In the genomic region with DNA sequence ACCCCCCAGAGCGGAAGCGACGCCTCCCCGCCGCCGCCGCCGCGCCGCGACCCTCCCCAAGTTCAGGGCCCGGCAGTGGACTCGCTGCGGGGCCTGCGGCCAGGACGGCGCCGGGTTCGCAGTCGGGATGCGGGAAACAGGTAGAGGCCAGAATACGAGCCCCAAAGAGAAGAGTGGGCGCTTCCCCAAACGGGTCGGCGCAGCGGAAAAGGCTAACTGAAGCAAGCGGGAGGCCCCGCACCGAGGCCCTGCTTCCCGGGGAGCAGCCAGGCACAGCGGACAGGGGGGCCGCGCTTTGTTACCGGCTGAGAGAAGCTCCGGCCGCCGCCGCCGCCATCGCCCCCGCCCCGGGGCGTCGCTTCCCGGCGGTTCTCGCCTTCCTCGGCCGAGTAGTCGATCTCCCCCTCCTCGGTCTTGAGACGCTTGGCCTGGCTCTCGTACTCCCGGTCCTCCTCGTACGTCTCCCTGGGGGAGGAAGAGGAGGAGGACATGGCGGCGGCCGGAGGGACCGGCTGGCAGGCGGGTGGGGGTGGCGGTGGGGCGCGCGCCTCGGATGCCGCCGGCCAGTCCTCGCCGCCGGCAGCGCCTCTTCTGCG, we compare ENCODE assay signal across 8 cellular contexts. TPM values are rescaled to one million over a fixed set of nuclear protein-coding genes. Genes with fewer than 3 reads are reported as not detected.
A peak's percentile ranks its signal among the peaks of the same experiment; 100 is the strongest.
DNase-seq lines count a peak whose midpoint lies in the region; ATAC-seq and TF ChIP-seq lines count a peak whose summit lies in the region.

No MANE protein-coding gene starts in this region.

- intact Hi-C loops in A673 (cut with micrococcal nuclease; ENCODE audit: unreplicated experiment) = loop anchor here (5.0 kb wide), 2 partner anchors 60 to 135 kb away; no protein-coding TSS in a partner anchor

- H3K27ac ChIP-seq in A673 (ENCODE audit: low read depth, low read length, poor library complexity, severe bottlenecking) (peak overlapping the region; percentile 96), mesendoderm (ENCODE audit: low read depth, low read length) (peak overlapping the region; percentile 98)

- H3K4me3 ChIP-seq in A673 (ENCODE audit: low read depth, low read length, poor library complexity, severe bottlenecking) (peak overlapping the region; percentile 93), mesendoderm (ENCODE audit: low read length) (peak overlapping the region; percentile 93)

- no peak overlapping the region for H2AK5ac ChIP-seq in mesendoderm (ENCODE audit: low read length)

- H3K4me1 ChIP-seq in A673 (ENCODE audit: insufficient read depth, low read length, poor library complexity, severe bottlenecking) (peaks cover 29% of the 10 kb centered on the region), mesendoderm (ENCODE audit: control insufficient read depth, low read depth, low read length) (no peaks in the 10 kb centered on the region)

- H3K4me2 ChIP-seq in mesendoderm (ENCODE audit: low read length) = no peak overlapping the region

- peak overlapping the region; percentile 99 for H3K56ac ChIP-seq in mesendoderm (ENCODE audit: low read length)

- peak overlapping the region; percentile 94 for H2BK5ac ChIP-seq in mesendoderm (ENCODE audit: low read length)

- H3K4ac ChIP-seq in mesendoderm (ENCODE audit: low read depth, low read length) = peak overlapping the region; percentile 95

- no TSS peak for BruUV-seq in A673 (replicated peaks; lab: Mats Ljungman, UMichigan)

- H3K27me3 ChIP-seq in A673 (replicated peaks; ENCODE audit: insufficient read depth, low read depth, low read length, poor library complexity) (no peaks in the 10 kb centered on the region), mesendoderm (ENCODE audit: insufficient read depth, low read length, poor library complexity) (no peaks in the 10 kb centered on the region)

- CTCF ChIA-PET in A673 (lab: Charles Lee) = interaction anchor here (0.9 kb wide), 1 partner anchor 21 kb away, joined by 3 read pairs; no protein-coding TSS in a partner anchor

- H2BK15ac ChIP-seq in mesendoderm (replicated peaks; ENCODE audit: low read depth) = no peak overlapping the region

- H3K36me3 ChIP-seq in A673 (ENCODE audit: insufficient read depth, low read length, poor library complexity, severe bottlenecking) (no peaks in the 10 kb centered on the region), mesendoderm (ENCODE audit: control insufficient read depth, insufficient read depth, low read length) (no peaks in the 10 kb centered on the region)

- peaks cover 2% of the 10 kb centered on the region for H3K79me1 ChIP-seq in mesendoderm (ENCODE audit: low read length)

- H3K79me2 ChIP-seq in mesendoderm (ENCODE audit: control insufficient read depth, insufficient read depth, low read length) = peaks cover 46% of the 10 kb centered on the region

- H3K9ac ChIP-seq in mesendoderm (ENCODE audit: low read length) = peak overlapping the region; percentile 98

- peak; percentile 8 for ATAC-seq in GM19397 (IDR thresholded peaks at IDR 0.05; ENCODE audit: unreplicated experiment)
- ATAC-seq in stimulated activated naive CD8-positive, alpha-beta T cell treated with anti-CD3 and anti-CD28 coated beads, Interleukin-15, Interleukin-2, amounts not matched to agents 100 U/mL and 50 U/mL, for 24 hours = peak; percentile 2

- no peak for DNase-seq in A673 (ENCODE audit: low spot score)
- peak; percentile 31 for DNase-seq in HT-29 (ENCODE audit: low spot score)
- peak; percentile 15 to 20 for DNase-seq in activated CD4-positive, alpha-beta T cell treated with anti-CD3 and anti-CD28 coated beads, Interleukin-2, amount 50 U/mL, for 4 hours
- peak; percentile 75 for DNase-seq in ecto neural progenitor cell (ENCODE audit: low spot score)
- DNase-seq in mesendoderm = peak; percentile 54
- DNase-seq in stimulated activated naive CD8-positive, alpha-beta T cell treated with anti-CD3 and anti-CD28 coated beads, Interleukin-15, Interleukin-2, amounts not matched to agents 100 U/mL and 50 U/mL, for 24 hours = peak; percentile 51
- no peak for DNase-seq in HuH-7.5 (ENCODE audit: low spot score)

- no CpG with 5 or more reads among the region's 74 CpGs for WGBS in mesendoderm (ENCODE audit: extremely low coverage, insufficient coverage, low lambda C conversion rate)

- no peak overlapping the region for H4K8ac ChIP-seq in mesendoderm (ENCODE audit: low read depth, low read length)

- H2BK120ac ChIP-seq in mesendoderm (ENCODE audit: low read depth, low read length) = peak overlapping the region; percentile 3

- TF ChIP-seq CTCF in A673 (conservative IDR thresholded peaks at IDR 0.05; ENCODE audit: low read depth, low read length) = no peak

- peak overlapping the region; percentile 73 for H3K23ac ChIP-seq in mesendoderm (ENCODE audit: low read length)

- peak overlapping the region; percentile 86 for H3K18ac ChIP-seq in mesendoderm (ENCODE audit: low read length)

- POLR2A ChIA-PET in A673 (lab: Charles Lee; ENCODE audit: low non-redundant PET) = interaction anchor here (1.1 kb wide), 1 partner anchor 149 kb away, joined by 6 read pairs; no protein-coding TSS in a partner anchor

- H3K9me3 ChIP-seq in A673 (ENCODE audit: low read depth, low read length, poor library complexity, severe bottlenecking) = no peaks in the 10 kb centered on the region

- H4K5ac ChIP-seq in mesendoderm (ENCODE audit: low read length) = no peak overlapping the region

RNA-seq across cellular contexts. Expression of gene HNRNPLL, which starts 0.5 kb away (rescaled TPM):
- 73.8 and 82.0 TPM in 2 replicates for total RNA-seq in A673 (2021)
- total RNA-seq in HT-29 (2014; rRNA removed; shearing (Covaris generic)) = 24.7 and 32.4 TPM in 2 replicates
- 33.4 TPM for polyA plus RNA-seq in mesendoderm (2013, experiment 1 of 2)
- polyA plus RNA-seq in mesendoderm (2013, experiment 2 of 2) = 33.4 TPM

Comparison
In these comparisons a context has a peak if more than half of its experiments do, and no peak if none do; other contexts are left out.
1. DNase-seq: peak in HT-29 (single experiment), activated CD4-positive, alpha-beta T cell treated with anti-CD3 and anti-CD28 coated beads, Interleukin-2, amount 50 U/mL, for 4 hours (2 of 2), ecto neural progenitor cell (single experiment), mesendoderm (single experiment) and stimulated activated naive CD8-positive, alpha-beta T cell treated with anti-CD3 and anti-CD28 coated beads, Interleukin-15, Interleukin-2, amounts not matched to agents 100 U/mL and 50 U/mL, for 24 hours (single experiment); none in A673 (single experiment) and HuH-7.5 (single experiment).